In genomic region chr15:70954733-70955132, GRCh38 we compare ENCODE assay signal across 33 cellular contexts.
"Had no signal": no experiment of that assay in that cellular context is flagged by ENCODE, and none has a peak within 500 bp of the region (broad histone marks: within the 10 kb centered on the region; RNA-seq: fewer than 3 reads in every experiment).

No MANE protein-coding gene starts in this region.

- H3K4me3 Mint-ChIP-seq: activated B cell treated with CpG ODN at 0.5 μM for 24 hours; activated CD4-positive, alpha-beta memory T cell treated with anti-CD3 and anti-CD28 coated beads for 36 hours; activated CD4-positive, alpha-beta T cell treated with anti-CD3 and anti-CD28 coated beads, Interleukin-2, amount 10 ng/mL, durations not matched to agents 24 days and 14 days; activated CD8-positive, alpha-beta memory T cell treated with anti-CD3 and anti-CD28 coated beads, Interleukin-2, amount 10 ng/mL, durations not matched to agents 7 days and 5 days; activated CD8-positive, alpha-beta T cell treated with anti-CD3 and anti-CD28 coated beads, Interleukin-2, amount 10 ng/mL, durations not matched to agents 7 days and 5 days; activated naive CD4-positive, alpha-beta T cell treated with anti-CD3 and anti-CD28 coated beads for 36 hours; activated naive CD4-positive, alpha-beta T cell treated with anti-CD3 and anti-CD28 coated beads, Interleukin-2, amount 50 U/mL, for 24 hours; activated naive CD8-positive, alpha-beta T cell treated with anti-CD3 and anti-CD28 coated beads for 36 hours; activated naive CD8-positive, alpha-beta T cell treated with anti-CD3 and anti-CD28 coated beads, Interleukin-2, amount 50 U/mL, for 24 hours; activated T-helper 1 cell treated with anti-CD3 and anti-CD28 coated beads, Interleukin-12 subunit alpha, Interleukin-12 subunit beta, Interleukin-2, Interleukin-4 antibody, amounts not matched to agents 30 ng/mL and 10 ng/mL and 1 ng/mL, durations not matched to agents 14 hours and 24 hours and 36 hours; T-helper 17 cell; T-helper 2 cell treated with Interferon-gamma antibody and Interleukin-4, amounts not matched to agents 5 μg/mL and 100 μg/mL, for 36 hours had no signal

- H3K9me3 Mint-ChIP-seq: activated CD4-positive, alpha-beta T cell treated with anti-CD3 and anti-CD28 coated beads, Interleukin-2, amount 10 ng/mL, durations not matched to agents 24 days and 14 days; activated T-helper 2 cell treated with anti-CD3 and anti-CD28 coated beads, Interferon-gamma antibody, Interleukin-2, Interleukin-4, amounts not matched to agents 10 μg/mL and 5 μg/mL and 100 μg/mL, durations not matched to agents 14 hours and 24 hours and 36 hours; T-helper 2 cell treated with Interferon-gamma antibody and Interleukin-4, amounts not matched to agents 5 μg/mL and 100 μg/mL, for 36 hours had no signal

- H3K4me3 ChIP-seq: adrenal gland, body of pancreas, colonic mucosa, esophagus muscularis mucosa, gastrocnemius medialis, heart left ventricle had no signal

- H3K27ac Mint-ChIP-seq: activated B cell treated with CpG ODN at 0.5 μM for 24 hours; activated CD4-positive, alpha-beta memory T cell treated with anti-CD3 and anti-CD28 coated beads for 36 hours; activated CD4-positive, alpha-beta T cell treated with anti-CD3 and anti-CD28 coated beads, Interleukin-2, amount 10 ng/mL, durations not matched to agents 24 days and 14 days; activated CD8-positive, alpha-beta memory T cell treated with anti-CD3 and anti-CD28 coated beads, Interleukin-2, amount 10 ng/mL, durations not matched to agents 7 days and 5 days; activated CD8-positive, alpha-beta T cell treated with anti-CD3 and anti-CD28 coated beads, Interleukin-2, amount 10 ng/mL, durations not matched to agents 7 days and 5 days; activated naive CD4-positive, alpha-beta T cell treated with anti-CD3 and anti-CD28 coated beads for 36 hours; activated naive CD4-positive, alpha-beta T cell treated with anti-CD3 and anti-CD28 coated beads, Interleukin-2, amount 50 U/mL, for 24 hours; activated naive CD8-positive, alpha-beta T cell treated with anti-CD3 and anti-CD28 coated beads for 36 hours; activated naive CD8-positive, alpha-beta T cell treated with anti-CD3 and anti-CD28 coated beads, Interleukin-2, amount 50 U/mL, for 24 hours; activated T-helper 1 cell treated with anti-CD3 and anti-CD28 coated beads, Interleukin-12 subunit alpha, Interleukin-12 subunit beta, Interleukin-2, Interleukin-4 antibody, amounts not matched to agents 30 ng/mL and 10 ng/mL and 1 ng/mL, durations not matched to agents 14 hours and 24 hours and 36 hours; activated T-helper 2 cell treated with anti-CD3 and anti-CD28 coated beads, Interferon-gamma antibody, Interleukin-2, Interleukin-4, amounts not matched to agents 10 μg/mL and 5 μg/mL and 100 μg/mL, durations not matched to agents 14 hours and 24 hours and 36 hours; T-helper 17 cell; T-helper 2 cell treated with Interferon-gamma antibody and Interleukin-4, amounts not matched to agents 5 μg/mL and 100 μg/mL, for 36 hours had no signal

- H3K4me1 ChIP-seq: adrenal gland, body of pancreas, colonic mucosa, foreskin keratinocyte, gastrocnemius medialis had no signal

- DNase-seq: activated B cell treated with CpG ODN at 0.5 μM for 24 hours; activated CD4-positive, alpha-beta memory T cell treated with anti-CD3 and anti-CD28 coated beads for 36 hours; activated CD4-positive, alpha-beta T cell treated with anti-CD3 and anti-CD28 coated beads, Interleukin-2, amount 10 ng/mL, durations not matched to agents 24 days and 14 days; activated CD8-positive, alpha-beta memory T cell treated with anti-CD3 and anti-CD28 coated beads, Interleukin-2, amount 10 ng/mL, durations not matched to agents 7 days and 5 days; activated CD8-positive, alpha-beta memory T cell treated with anti-CD3 and anti-CD28 coated beads, Interleukin-2, amount 50 U/mL, for 4 hours; activated CD8-positive, alpha-beta T cell treated with anti-CD3 and anti-CD28 coated beads, Interleukin-2, amount 10 ng/mL, durations not matched to agents 7 days and 5 days; activated effector memory CD4-positive, alpha-beta T cell treated with anti-CD3 and anti-CD28 coated beads, Interleukin-2, amount 50 U/mL, for 16 hours; activated naive CD4-positive, alpha-beta T cell treated with anti-CD3 and anti-CD28 coated beads for 36 hours; activated naive CD8-positive, alpha-beta T cell treated with anti-CD3 and anti-CD28 coated beads for 36 hours; activated naive CD8-positive, alpha-beta T cell treated with anti-CD3 and anti-CD28 coated beads, Interleukin-2, amount 50 U/mL, for 24 hours; activated T-cell treated with anti-CD3 and anti-CD28 coated beads, Interleukin-2, amount 50 U/mL, for 1 hour; activated T-cell treated with anti-CD3 and anti-CD28 coated beads, Interleukin-2, amount 50 U/mL, for 48 hours; adrenal gland; amygdala; aorta; body of pancreas; central memory CD4-positive, alpha-beta T cell; cerebellar nuclear complex; colonic mucosa; effector memory CD4-positive, alpha-beta T cell; erythroblast; foreskin keratinocyte; gastrocnemius medialis; glutamatergic neuron; T-helper 17 cell; T1000; WERI-Rb-1 had no signal

- H3K9me3 ChIP-seq: body of pancreas, colonic mucosa had no signal

- H3K36me3 ChIP-seq: adrenal gland, colonic mucosa, esophagus muscularis mucosa, gastrocnemius medialis, heart left ventricle, WERI-Rb-1 had no signal

- H3K4me1 Mint-ChIP-seq: activated B cell treated with CpG ODN at 0.5 μM for 24 hours; activated CD4-positive, alpha-beta T cell treated with anti-CD3 and anti-CD28 coated beads, Interleukin-2, amount 10 ng/mL, durations not matched to agents 24 days and 14 days; activated CD8-positive, alpha-beta memory T cell treated with anti-CD3 and anti-CD28 coated beads, Interleukin-2, amount 10 ng/mL, durations not matched to agents 7 days and 5 days; activated naive CD4-positive, alpha-beta T cell treated with anti-CD3 and anti-CD28 coated beads, Interleukin-2, amount 50 U/mL, for 24 hours; activated naive CD8-positive, alpha-beta T cell treated with anti-CD3 and anti-CD28 coated beads for 36 hours; activated naive CD8-positive, alpha-beta T cell treated with anti-CD3 and anti-CD28 coated beads, Interleukin-2, amount 50 U/mL, for 24 hours; T-helper 17 cell had no signal

- H3K36me3 Mint-ChIP-seq: activated CD4-positive, alpha-beta memory T cell treated with anti-CD3 and anti-CD28 coated beads for 36 hours; activated CD8-positive, alpha-beta memory T cell treated with anti-CD3 and anti-CD28 coated beads, Interleukin-2, amount 10 ng/mL, durations not matched to agents 7 days and 5 days; activated naive CD4-positive, alpha-beta T cell treated with anti-CD3 and anti-CD28 coated beads, Interleukin-2, amount 50 U/mL, for 24 hours; activated naive CD8-positive, alpha-beta T cell treated with anti-CD3 and anti-CD28 coated beads for 36 hours had no signal

- H3K27me3 ChIP-seq: adrenal gland, body of pancreas, colonic mucosa, esophagus muscularis mucosa, foreskin keratinocyte, gastrocnemius medialis, heart left ventricle had no signal

- H3K27ac ChIP-seq: adrenal gland, body of pancreas, colonic mucosa, esophagus muscularis mucosa, foreskin keratinocyte, gastrocnemius medialis, heart left ventricle, WERI-Rb-1 had no signal
